29 cellular contexts compared by ENCODE assay signal in genomic region chr2:171968509-171968908, GRCh38.
"Had no signal": no experiment of that assay in that cellular context is flagged by ENCODE, and none has a peak within 500 bp of the region (broad histone marks: within the 10 kb centered on the region; RNA-seq: fewer than 3 reads in every experiment).

No MANE protein-coding gene starts in this region.

- H3K27me3 Mint-ChIP-seq: dendritic cell treated with granulocyte-macrophage colony-stimulating factor and Interleukin-4, amounts not matched to agents 40 ng/mL and 50 ng/mL, for 4 days; effector memory CD8-positive, alpha-beta T cell had no signal

- H3K9me3 ChIP-seq: colonic mucosa, esophagus muscularis mucosa, esophagus squamous epithelium, gastrocnemius medialis, gastroesophageal sphincter, heart left ventricle, heart right ventricle had no signal

- H3K27ac ChIP-seq: colonic mucosa, coronary artery, dorsolateral prefrontal cortex, epithelial cell of prostate, esophagus muscularis mucosa, esophagus squamous epithelium, foreskin keratinocyte, gastrocnemius medialis, gastroesophageal sphincter, heart left ventricle, heart right ventricle had no signal

- H3K27me3 ChIP-seq: colonic mucosa, dorsolateral prefrontal cortex, esophagus muscularis mucosa, esophagus squamous epithelium, foreskin keratinocyte, gastrocnemius medialis, gastroesophageal sphincter, heart left ventricle, heart right ventricle had no signal

- FAIRE-seq: colon, endometrium, endothelial cell of umbilical vein, frontal cortex had no signal

- DNase-seq: colonic mucosa; cortex of kidney; dermis blood vessel endothelial cell; dorsolateral prefrontal cortex; effector CD4-positive, alpha-beta T cell; effector CD8-positive, alpha-beta T cell; effector memory CD4-positive, alpha-beta T cell; effector memory CD8-positive, alpha-beta T cell; endodermal cell; erythroblast; esophagus squamous epithelium; foreskin fibroblast; foreskin keratinocyte; foreskin melanocyte; gastrocnemius medialis; glutamatergic neuron; head of caudate nucleus; heart left ventricle; heart right ventricle had no signal

- H3K4me1 ChIP-seq: colonic mucosa, esophagus muscularis mucosa, esophagus squamous epithelium, foreskin keratinocyte, gastrocnemius medialis, gastroesophageal sphincter had no signal

- H3K27ac Mint-ChIP-seq: dendritic cell treated with granulocyte-macrophage colony-stimulating factor and Interleukin-4, amounts not matched to agents 40 ng/mL and 50 ng/mL, for 4 days; endodermal cell had no signal

- H3K4me1 Mint-ChIP-seq: endodermal cell had no signal

- ATAC-seq: effector memory CD8-positive, alpha-beta T cell; esophagus mucosa; foreskin keratinocyte; gastrocnemius medialis; gastroesophageal sphincter; heart left ventricle; heart right ventricle had no signal

- H3K4me3 ChIP-seq: colonic mucosa, coronary artery, dorsolateral prefrontal cortex, esophagus muscularis mucosa, esophagus squamous epithelium, gastrocnemius medialis, gastroesophageal sphincter, heart left ventricle, heart right ventricle had no signal

- H3K4me3 Mint-ChIP-seq: dendritic cell treated with granulocyte-macrophage colony-stimulating factor and Interleukin-4, amounts not matched to agents 40 ng/mL and 50 ng/mL, for 4 days; effector memory CD8-positive, alpha-beta T cell; endodermal cell had no signal

- H3K9me3 Mint-ChIP-seq: dendritic cell treated with granulocyte-macrophage colony-stimulating factor and Interleukin-4, amounts not matched to agents 40 ng/mL and 50 ng/mL, for 4 days; effector memory CD8-positive, alpha-beta T cell; endodermal cell had no signal
